ENCODE assay signal across 17 cellular contexts in genomic region chr11:111697910-111698309, GRCh38.
DNase-seq lines count a peak whose midpoint lies in the region; ATAC-seq and TF ChIP-seq lines count a peak whose summit lies in the region.
"Had no signal": no experiment of that assay in that cellular context is flagged by ENCODE, and none has a peak within 500 bp of the region (broad histone marks: within the 10 kb centered on the region; RNA-seq: fewer than 3 reads in every experiment).

No MANE protein-coding gene starts in this region.

- ATAC-seq in GM18511 (IDR thresholded peaks at IDR 0.05; ENCODE audit: unreplicated experiment) (peak; percentile 74), GM21576 (IDR thresholded peaks at IDR 0.05; ENCODE audit: unreplicated experiment) (peak; percentile 39), HG03175 (IDR thresholded peaks at IDR 0.05; ENCODE audit: unreplicated experiment) (peak; percentile 66)
- no peak for ATAC-seq in activated CD4-positive, CD25-positive, alpha-beta regulatory T cell treated with anti-CD3 and anti-CD28 coated beads, Interleukin-2, amount 50 U/mL, for 24 hours
- ATAC-seq: T-cell had no signal

- no peak overlapping the region for H3K27ac ChIP-seq in coronary artery
- H3K27ac ChIP-seq: cardiac muscle cell, ovary had no signal

- no peak overlapping the region for H3K4me3 ChIP-seq in coronary artery
- H3K4me3 ChIP-seq: cardiac muscle cell, ovary had no signal

- TF ChIP-seq CTCF in coronary artery (IDR thresholded peaks at IDR 0.05): no peak

- DNase-seq in kidney tubule cell (ENCODE audit: low spot score) (peak; percentile 50), coronary artery (ENCODE audit: low spot score) (no peak), midbrain (lab: John Stamatoyannopoulos, UW) (no peak)
- DNase-seq in activated naive CD4-positive, alpha-beta T cell (lab: John Stamatoyannopoulos, UW): no peak
- DNase-seq: activated CD4-positive, alpha-beta T cell treated with anti-CD3 and anti-CD28 coated beads, Interleukin-2, amount 50 U/mL, for 4 hours; activated gamma-delta T cell treated with Interleukin-2 at 50 U/mL for 16 hours; mesenchymal stem cell; MM.1S; OCI-M1; ovary; stimulated activated naive CD4-positive, alpha-beta T cell; T-cell had no signal

Comparison
In these comparisons a context has a peak if more than half of its experiments do, and no peak if none do; other contexts are left out.
1. ATAC-seq: peak in GM18511 (single experiment), GM21576 (single experiment) and HG03175 (single experiment); none in activated CD4-positive, CD25-positive, alpha-beta regulatory T cell treated with anti-CD3 and anti-CD28 coated beads, Interleukin-2, amount 50 U/mL, for 24 hours (0 of 2).